In the genomic region with DNA sequence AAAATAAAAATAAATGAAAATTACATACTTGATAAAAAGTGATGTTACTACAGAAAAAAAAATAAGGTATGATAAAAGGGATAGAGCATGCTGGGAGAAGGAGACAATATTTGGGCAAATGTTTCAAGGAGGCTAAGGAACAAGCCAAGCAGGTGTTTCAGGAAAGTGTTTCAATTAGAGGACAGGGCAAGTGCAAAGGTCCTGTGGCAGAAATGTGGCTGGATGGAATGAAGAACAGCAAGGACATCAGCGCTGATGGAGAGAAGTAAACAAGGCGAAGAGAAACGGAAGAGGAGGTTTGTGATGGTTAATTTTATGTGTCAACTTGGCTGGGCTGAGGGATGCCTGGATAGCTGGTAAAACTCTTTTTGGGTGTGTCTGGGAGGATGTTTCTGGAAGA, we compare ENCODE assay signal across 37 cellular contexts.
DNase-seq lines count a peak whose midpoint lies in the region; ATAC-seq, FAIRE-seq and TF ChIP-seq lines count a peak whose summit lies in the region.
"Had no signal": no experiment of that assay in that cellular context is flagged by ENCODE, and none has a peak within 500 bp of the region (broad histone marks: within the 10 kb centered on the region; RNA-seq: fewer than 3 reads in every experiment).

No MANE protein-coding gene starts in this region.

- H2AFZ ChIP-seq in K562 (ENCODE audit: low read depth, low read length) (no peak overlapping the region), trophoblast cell (ENCODE audit: insufficient read depth, low read length, poor library complexity) (no peak overlapping the region)

- H3K9me3 ChIP-seq in HEK293 (ENCODE audit: control insufficient read depth, insufficient read depth, low read depth, low read length) (no peaks in the 10 kb centered on the region), K562 (replicated peaks; ENCODE audit: control insufficient read depth, insufficient read depth, low read depth, low read length) (no peaks in the 10 kb centered on the region), trophoblast cell (ENCODE audit: insufficient read depth, low read depth, low read length) (no peaks in the 10 kb centered on the region), transverse colon (no peaks in the 10 kb centered on the region)
- H3K9me3 ChIP-seq: A549; BE2C; BLaER1; BLaER1 treated with 17β-estradiol and CSF1 and Interleukin-3, amounts not matched to agents 10 nM and 100 nM; Caco-2 had no signal

- no peak overlapping the region for H3K18ac ChIP-seq in trophoblast cell (ENCODE audit: low read length)

- no peak for ATAC-seq in stimulated activated naive CD8-positive, alpha-beta T cell treated with anti-CD3 and anti-CD28 coated beads, Interleukin-15, Interleukin-2, amounts not matched to agents 100 U/mL and 50 U/mL, for 24 hours
- ATAC-seq in K562 (no peak), left colon (no peak)
- ATAC-seq: A549; CD8-positive, alpha-beta T cell had no signal

- DNase-seq in stimulated activated naive CD8-positive, alpha-beta T cell treated with anti-CD3 and anti-CD28 coated beads, Interleukin-15, Interleukin-2, amounts not matched to agents 100 U/mL and 50 U/mL, for 24 hours, result no peak
- DNase-seq in K562 (ENCODE audit: extremely low read depth in 1 of 4, low spot score in 3 of 4), result no peak
- no peak for DNase-seq in trophoblast cell
- no peak for DNase-seq in left colon
- no peak for DNase-seq in transverse colon
- DNase-seq in stimulated activated CD4-positive, alpha-beta T cell treated with anti-CD3 and anti-CD28 coated beads, Interleukin-2, amount 100 ng/mL, for 24 hours, result no peak
- DNase-seq: 8988T; ACHN; AML-193; BE2C; C1 segment of cervical spinal cord; Caco-2; Calu3; CD4-positive, alpha-beta memory T cell; CD4-positive, alpha-beta T cell; CD4-positive, CD25-positive, alpha-beta regulatory T cell; CD8-positive, alpha-beta memory T cell; CD8-positive, alpha-beta T cell; COR-L47; DMS 273 treated with DMSO at 0.1 percent for 48 hours; DMS153; DMS53; DMS79; DMS79 treated with DMSO at 0.1 percent for 48 hours; DND-41; EL had no signal

- no peak overlapping the region for H3K4me3 Mint-ChIP-seq in stimulated activated naive CD8-positive, alpha-beta T cell treated with anti-CD3 and anti-CD28 coated beads, Interleukin-15, Interleukin-2, amounts not matched to agents 100 ng/mL and 50 ng/mL, for 24 hours
- H3K4me3 Mint-ChIP-seq: B cell; CD14-positive monocyte; CD4-positive, alpha-beta memory T cell; CD4-positive, alpha-beta T cell; CD4-positive, CD25-positive, alpha-beta regulatory T cell; CD8-positive, alpha-beta memory T cell; CD8-positive, alpha-beta T cell had no signal

- no peaks in the 10 kb centered on the region; the same call in 1 of the 2 replicates for H4K20me1 ChIP-seq in K562 (replicated peaks; ENCODE audit: control insufficient read depth, insufficient read depth, low read length)
- H4K20me1 ChIP-seq: BLaER1; BLaER1 treated with 17β-estradiol and CSF1 and Interleukin-3, amounts not matched to agents 10 nM and 100 nM had no signal

- no peak for FAIRE-seq in K562 (lab: Jason Lieb, UNC)
- FAIRE-seq: A204.1, A549, D721Med had no signal

- no peaks in the 10 kb centered on the region for H3K9me3 Mint-ChIP-seq in stimulated activated naive CD8-positive, alpha-beta T cell treated with anti-CD3 and anti-CD28 coated beads, Interleukin-15, Interleukin-2, amounts not matched to agents 100 ng/mL and 50 ng/mL, for 24 hours
- H3K9me3 Mint-ChIP-seq: CD4-positive, alpha-beta memory T cell; CD4-positive, alpha-beta T cell; CD8-positive, alpha-beta T cell had no signal

- TF ChIP-seq RAD21 in K562 (CRISPR knock-in tag; conservative IDR thresholded peaks at IDR 0.05 in 1 of 2, IDR thresholded peaks at IDR 0.05 in 1 of 2), result no peak

- H3K79me2 ChIP-seq in K562 (ENCODE audit: control insufficient read depth, insufficient read depth, low read length), result no peaks in the 10 kb centered on the region
- no peaks in the 10 kb centered on the region for H3K79me2 ChIP-seq in trophoblast cell (ENCODE audit: control insufficient read depth, insufficient read depth, low read length, poor library complexity)

- no TSS peak for BruUV-seq in K562 (replicated peaks; lab: Mats Ljungman, UMichigan)

- CTCF ChIA-PET in HEK293 (lab: Yijun Ruan, JAX), result no interaction called here
- CTCF ChIA-PET in K562 (lab: Yijun Ruan, JAX; ENCODE audit: low intra/inter-chr PET ratio), result no interaction called here

- no peaks in the 10 kb centered on the region for H3K4me1 Mint-ChIP-seq in stimulated activated naive CD8-positive, alpha-beta T cell treated with anti-CD3 and anti-CD28 coated beads, Interleukin-15, Interleukin-2, amounts not matched to agents 100 ng/mL and 50 ng/mL, for 24 hours (ENCODE audit: low read depth)
- H3K4me1 Mint-ChIP-seq: B cell; CD14-positive monocyte; CD4-positive, alpha-beta memory T cell; CD8-positive, alpha-beta memory T cell had no signal

- H3K4me2 ChIP-seq in K562 (ENCODE audit: insufficient read depth, low read length) (no peak overlapping the region), trophoblast cell (ENCODE audit: low read length) (no peak overlapping the region)
- H3K4me2 ChIP-seq: A549; BLaER1; BLaER1 treated with 17β-estradiol and CSF1 and Interleukin-3, amounts not matched to agents 10 nM and 100 nM had no signal

- no peak overlapping the region for H3K14ac ChIP-seq in trophoblast cell (ENCODE audit: low read length)

- TF ChIP-seq EP300 in K562 (IDR thresholded peaks at IDR 0.05; ENCODE audit: low read length), result no peak
- no peak for TF ChIP-seq EP300 in transverse colon (IDR thresholded peaks at IDR 0.05; ENCODE audit: low read depth)

- H3K36me3 Mint-ChIP-seq in stimulated activated naive CD8-positive, alpha-beta T cell treated with anti-CD3 and anti-CD28 coated beads, Interleukin-15, Interleukin-2, amounts not matched to agents 100 ng/mL and 50 ng/mL, for 24 hours (ENCODE audit: low read depth), result no peaks in the 10 kb centered on the region
- H3K36me3 Mint-ChIP-seq: CD14-positive monocyte; CD4-positive, alpha-beta memory T cell; CD4-positive, CD25-positive, alpha-beta regulatory T cell; CD8-positive, alpha-beta memory T cell; CD8-positive, alpha-beta T cell had no signal

- H2BK120ac ChIP-seq in trophoblast cell (ENCODE audit: insufficient read depth, low read length, poor library complexity), result no peak overlapping the region

- POLR2A ChIA-PET in HEK293 (lab: Yijun Ruan, JAX) (no interaction called here), K562 (lab: Yijun Ruan, JAX) (no interaction called here)

- TF ChIP-seq POLR2A in K562 (conservative IDR thresholded peaks at IDR 0.05), result no peak
- TF ChIP-seq POLR2A in transverse colon (IDR thresholded peaks at IDR 0.05), result no peak

- H2BK12ac ChIP-seq in trophoblast cell (ENCODE audit: low read length), result no peak overlapping the region

- H3K36me3 ChIP-seq in HEK293 (ENCODE audit: control insufficient read depth in 2 of 2, insufficient read depth in 1 of 2, low read length in 2 of 2) (no peaks in the 10 kb centered on the region), K562 (ENCODE audit: control insufficient read depth, insufficient read depth, low read length) (no peaks in the 10 kb centered on the region), trophoblast cell (ENCODE audit: control insufficient read depth in 1 of 2, insufficient read depth in 2 of 2, low read length in 2 of 2) (no peaks in the 10 kb centered on the region), transverse colon (no peaks in the 10 kb centered on the region)
- H3K36me3 ChIP-seq: BE2C; BLaER1; BLaER1 treated with 17β-estradiol and CSF1 and Interleukin-3, amounts not matched to agents 10 nM and 100 nM had no signal

- in situ Hi-C loops in K562 (cut with MboI) (no loop called here), transverse colon (cut with MboI; ENCODE audit: low pct_ligation_motif_present in 1 of 4, low pct_unique_long_range_greater_than_20kb in 1 of 4, low sequenced_read_pairs in 3 of 4) (no loop called here)

- H3K9ac ChIP-seq in K562 (ENCODE audit: insufficient read depth in 1 of 2, low read depth in 2 of 2, low read length in 2 of 2) (no peak overlapping the region), trophoblast cell (ENCODE audit: low read length) (no peak overlapping the region)
- H3K9ac ChIP-seq: BLaER1; BLaER1 treated with 17β-estradiol and CSF1 and Interleukin-3, amounts not matched to agents 10 nM and 100 nM had no signal

- H4K91ac ChIP-seq in trophoblast cell (ENCODE audit: low read depth, low read length), result no peak overlapping the region

- no peak overlapping the region for H3K4me3 ChIP-seq in HEK293 (ENCODE audit: low read depth, low read length)
- no peak overlapping the region for H3K4me3 ChIP-seq in K562
- H3K4me3 ChIP-seq in trophoblast cell (ENCODE audit: low read depth, low read length), result no peak overlapping the region
- H3K4me3 ChIP-seq in transverse colon, result no peak overlapping the region
- H3K4me3 ChIP-seq: A549; BLaER1; BLaER1 treated with 17β-estradiol and CSF1 and Interleukin-3, amounts not matched to agents 10 nM and 100 nM had no signal

- no peaks in the 10 kb centered on the region for H3K9me1 ChIP-seq in K562 (ENCODE audit: control insufficient read depth, insufficient read depth, low read length)

- H3K4me1 ChIP-seq in HEK293 (ENCODE audit: control insufficient read depth, insufficient read depth, low read length) (no peaks in the 10 kb centered on the region), K562 (replicated peaks in 1 of 2; ENCODE audit: control insufficient read depth in 2 of 2, insufficient read depth in 2 of 2, low read length in 2 of 2) (no peaks in the 10 kb centered on the region), trophoblast cell (ENCODE audit: control insufficient read depth in 1 of 2, insufficient read depth in 2 of 2, low read length in 2 of 2) (no peaks in the 10 kb centered on the region), transverse colon (no peaks in the 10 kb centered on the region)
- H3K4me1 ChIP-seq: A549; BE2C; BLaER1; BLaER1 treated with 17β-estradiol and CSF1 and Interleukin-3, amounts not matched to agents 10 nM and 100 nM; Caco-2 had no signal

- H3K27me3 Mint-ChIP-seq in stimulated activated naive CD8-positive, alpha-beta T cell treated with anti-CD3 and anti-CD28 coated beads, Interleukin-15, Interleukin-2, amounts not matched to agents 100 ng/mL and 50 ng/mL, for 24 hours, result peaks cover 11% of the 10 kb centered on the region

- peak overlapping the region; percentile 4 for H3K27ac Mint-ChIP-seq in stimulated activated naive CD8-positive, alpha-beta T cell treated with anti-CD3 and anti-CD28 coated beads, Interleukin-15, Interleukin-2, amounts not matched to agents 100 ng/mL and 50 ng/mL, for 24 hours
- H3K27ac Mint-ChIP-seq: B cell; CD14-positive monocyte; CD4-positive, alpha-beta T cell; CD4-positive, CD25-positive, alpha-beta regulatory T cell; CD8-positive, alpha-beta T cell had no signal

- no peak overlapping the region for H3K4ac ChIP-seq in trophoblast cell (ENCODE audit: low read depth, low read length)

- H2BK5ac ChIP-seq in trophoblast cell (ENCODE audit: low read depth, low read length, poor library complexity), result no peak overlapping the region

- intact Hi-C loops in K562 (cut with micrococcal nuclease) (no loop called here), left colon (cut with DNase I, micrococcal nuclease) (no loop called here), transverse colon (cut with DNase I; ENCODE audit: low total_unique reads) (no loop called here)

- WGBS in K562 (ENCODE audit: insufficient coverage, low coverage, missing lambda C conversion rate), result 2% methylated on average over 3 of the region's 3 CpGs
- WGBS in trophoblast cell (ENCODE audit: extremely low coverage, insufficient coverage, insufficient read length), result 100% methylated on average over 1 of the region's 3 CpGs
- WGBS in transverse colon (ENCODE audit: low coverage in 1 of 2), 2 donors, result 76 to 88% methylated on average over 3 of the region's 3 CpGs

- H3K23ac ChIP-seq in trophoblast cell (ENCODE audit: low read length), result peak overlapping the region; percentile 2

- H4K8ac ChIP-seq in trophoblast cell (ENCODE audit: low read depth, low read length), result no peak overlapping the region

- TF ChIP-seq CTCF in HEK293 (tag by site-specific recombination; IDR thresholded peaks at IDR 0.05) (no peak), K562 (IDR thresholded peaks at IDR 0.05 in 2 of 3, conservative IDR thresholded peaks at IDR 0.05 in 1 of 3; ENCODE audit: insufficient read depth in 2 of 3, low read depth in 1 of 3, low read length in 3 of 3) (no peak), transverse colon (IDR thresholded peaks at IDR 0.05) (no peak)

- no peak overlapping the region for H2AK5ac ChIP-seq in trophoblast cell (ENCODE audit: low read length)

- no peak overlapping the region for H3K27ac ChIP-seq in HEK293 (ENCODE audit: extremely low read depth, low read depth, low read length)
- H3K27ac ChIP-seq in K562 (ENCODE audit: extremely low read depth, low read depth, low read length), result no peak overlapping the region
- no peak overlapping the region for H3K27ac ChIP-seq in trophoblast cell (ENCODE audit: low read depth, low read length)
- no peak overlapping the region for H3K27ac ChIP-seq in transverse colon
- H3K27ac ChIP-seq: 22Rv1; A549; BLaER1; BLaER1 treated with 17β-estradiol and CSF1 and Interleukin-3, amounts not matched to agents 10 nM and 100 nM; C4-2B had no signal

- no peaks in the 10 kb centered on the region for H3K79me1 ChIP-seq in trophoblast cell (ENCODE audit: low read length)

- H4K12ac ChIP-seq in trophoblast cell (ENCODE audit: low read depth, low read length), result no peak overlapping the region

- H3K27me3 ChIP-seq in K562 (ENCODE audit: control insufficient read depth in 2 of 2, insufficient read depth in 2 of 2, low read length in 2 of 2), result no peaks in the 10 kb centered on the region
- H3K27me3 ChIP-seq in trophoblast cell (ENCODE audit: insufficient read depth, low read length), result no peaks in the 10 kb centered on the region
- H3K27me3 ChIP-seq in transverse colon, result no peaks in the 10 kb centered on the region
- H3K27me3 ChIP-seq: BE2C; BLaER1; BLaER1 treated with 17β-estradiol and CSF1 and Interleukin-3, amounts not matched to agents 10 nM and 100 nM had no signal
